21 cellular contexts compared by ENCODE assay signal in the genomic region with DNA sequence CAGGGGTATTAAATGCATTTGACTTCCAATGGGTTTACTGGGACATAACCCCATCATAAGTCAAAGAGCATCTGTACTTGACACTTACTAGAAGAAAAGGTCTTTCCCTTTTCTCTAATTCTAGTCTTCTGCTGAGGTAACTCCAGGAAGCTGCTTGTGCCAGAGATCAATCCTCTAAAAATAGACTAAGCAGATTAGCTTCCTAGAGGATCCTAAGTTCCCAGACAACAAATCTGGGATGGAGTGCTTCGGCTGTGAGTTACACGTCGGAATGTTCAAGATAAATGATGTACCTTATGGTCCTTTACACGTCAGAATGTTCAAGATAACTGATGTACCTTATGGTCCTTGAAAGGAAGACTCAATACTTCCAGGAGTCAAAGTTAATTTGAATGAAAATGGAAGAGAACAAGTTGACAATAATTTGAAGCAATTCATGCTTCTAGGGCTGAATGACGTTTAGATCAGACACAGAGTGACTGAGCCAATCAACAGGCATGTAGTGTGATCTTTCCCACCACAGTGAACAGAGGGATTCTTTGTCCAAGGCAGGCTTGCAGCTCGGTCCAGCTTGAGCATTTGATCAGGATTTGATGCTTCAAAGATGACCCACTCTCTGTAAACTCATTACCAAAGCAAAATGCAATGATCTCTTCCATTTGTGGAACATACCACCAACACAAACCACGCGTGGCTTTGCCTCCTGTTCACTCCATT.
DNase-seq lines count a peak whose midpoint lies in the region; ATAC-seq and TF ChIP-seq lines count a peak whose summit lies in the region.
"Had no signal": no experiment of that assay in that cellular context is flagged by ENCODE, and none has a peak within 500 bp of the region (broad histone marks: within the 10 kb centered on the region; RNA-seq: fewer than 3 reads in every experiment).

No MANE protein-coding gene starts in this region.

- H3K4me3 Mint-ChIP-seq in neural crest cell: no peak overlapping the region
- H3K4me3 Mint-ChIP-seq in T-helper 2 cell treated with Interferon-gamma antibody and Interleukin-4, amounts not matched to agents 5 μg/mL and 100 μg/mL, for 36 hours: no peak overlapping the region
- H3K4me3 Mint-ChIP-seq: activated T-cell treated with anti-CD3 and anti-CD28 coated beads, Interleukin-2, amount 50 U/mL, for 24 hours had no signal

- H3K4me3 ChIP-seq in cardiac muscle cell (no peak overlapping the region), osteoblast (ENCODE audit: insufficient read depth, low read length) (no peak overlapping the region)
- H3K4me3 ChIP-seq: MG63, right lobe of liver, stomach had no signal

- no peaks in the 10 kb centered on the region for H4K20me1 ChIP-seq in osteoblast (ENCODE audit: insufficient read depth, low read length)

- DNase-seq in D341Med (ENCODE audit: low spot score) (peak; percentile 45), cardiac muscle cell (ENCODE audit: low read depth in 1 of 2, low spot score in 1 of 2) (no peak), neural crest cell (ENCODE audit: low read depth, low spot score) (no peak), osteoblast (ENCODE audit: insufficient read length, low spot score, missing footprints) (no peak)
- DNase-seq in T-helper 2 cell treated with Interferon-gamma antibody and Interleukin-4, amounts not matched to agents 5 μg/mL and 100 μg/mL, for 36 hours (ENCODE audit: low spot score): no peak
- DNase-seq: ACHN; activated CD4-positive, alpha-beta T cell treated with anti-CD3 and anti-CD28 coated beads for 1 hour; activated CD8-positive, alpha-beta memory T cell treated with anti-CD3 and anti-CD28 coated beads for 24 hours; activated naive CD4-positive, alpha-beta T cell; activated T-cell treated with anti-CD3 and anti-CD28 coated beads, Interleukin-2, amount 50 U/mL, for 24 hours; central memory CD4-positive, alpha-beta T cell; erythroblast; foreskin fibroblast; MG63; NCI-H1436; NCI-H526; right lobe of liver; stomach had no signal

- H3K36me3 Mint-ChIP-seq in neural crest cell (ENCODE audit: low read depth): peaks cover 11% of the 10 kb centered on the region
- H3K36me3 Mint-ChIP-seq in T-helper 2 cell treated with Interferon-gamma antibody and Interleukin-4, amounts not matched to agents 5 μg/mL and 100 μg/mL, for 36 hours (ENCODE audit: low read depth): peaks cover 35% of the 10 kb centered on the region

- peak overlapping the region; percentile 46 for H3K27ac Mint-ChIP-seq in neural crest cell (ENCODE audit: unreplicated experiment)
- H3K27ac Mint-ChIP-seq in T-helper 2 cell treated with Interferon-gamma antibody and Interleukin-4, amounts not matched to agents 5 μg/mL and 100 μg/mL, for 36 hours: no peak overlapping the region
- H3K27ac Mint-ChIP-seq: activated T-cell treated with anti-CD3 and anti-CD28 coated beads, Interleukin-2, amount 50 U/mL, for 24 hours had no signal

- H3K4me1 ChIP-seq in cardiac muscle cell (ENCODE audit: low read depth) (peaks cover 31% of the 10 kb centered on the region), osteoblast (ENCODE audit: insufficient read depth, low read length) (no peaks in the 10 kb centered on the region)
- H3K4me1 ChIP-seq: stomach had no signal

- no peaks in the 10 kb centered on the region for H3K9me3 ChIP-seq in cardiac muscle cell (ENCODE audit: low read depth)
- no peaks in the 10 kb centered on the region for H3K9me3 ChIP-seq in osteoblast (ENCODE audit: low read depth, low read length)
- H3K9me3 ChIP-seq: MG63, right lobe of liver, stomach had no signal

- no peaks in the 10 kb centered on the region for H3K27me3 Mint-ChIP-seq in neural crest cell (ENCODE audit: low read depth)
- H3K27me3 Mint-ChIP-seq in T-helper 2 cell treated with Interferon-gamma antibody and Interleukin-4, amounts not matched to agents 5 μg/mL and 100 μg/mL, for 36 hours (ENCODE audit: low read depth): no peaks in the 10 kb centered on the region
- H3K27me3 Mint-ChIP-seq: activated T-cell treated with anti-CD3 and anti-CD28 coated beads, Interleukin-2, amount 50 U/mL, for 24 hours had no signal

- H3K9me3 Mint-ChIP-seq in neural crest cell: no peaks in the 10 kb centered on the region
- no peaks in the 10 kb centered on the region for H3K9me3 Mint-ChIP-seq in T-helper 2 cell treated with Interferon-gamma antibody and Interleukin-4, amounts not matched to agents 5 μg/mL and 100 μg/mL, for 36 hours
- H3K9me3 Mint-ChIP-seq: activated T-cell treated with anti-CD3 and anti-CD28 coated beads, Interleukin-2, amount 50 U/mL, for 24 hours had no signal

- no peak for ATAC-seq in HG03469 (IDR thresholded peaks at IDR 0.05; ENCODE audit: unreplicated experiment)
- ATAC-seq in HG03378 (IDR thresholded peaks at IDR 0.05; ENCODE audit: unreplicated experiment): no peak
- ATAC-seq: right lobe of liver had no signal

- H3K27ac ChIP-seq in angular gyrus (ENCODE audit: low read depth, low read length) (peak overlapping the region; percentile 0), cardiac muscle cell (peak overlapping the region; percentile 66), osteoblast (ENCODE audit: low read depth, low read length) (no peak overlapping the region)
- H3K27ac ChIP-seq: right lobe of liver, stomach had no signal

- H3K4me1 Mint-ChIP-seq in neural crest cell: peaks cover 18% of the 10 kb centered on the region
- no peaks in the 10 kb centered on the region for H3K4me1 Mint-ChIP-seq in T-helper 2 cell treated with Interferon-gamma antibody and Interleukin-4, amounts not matched to agents 5 μg/mL and 100 μg/mL, for 36 hours (ENCODE audit: low read depth)

- H3K4me2 ChIP-seq in osteoblast (ENCODE audit: insufficient read depth, low read length): no peak overlapping the region

- peaks cover 3% of the 10 kb centered on the region for H3K36me3 ChIP-seq in cardiac muscle cell
- peaks cover 19% of the 10 kb centered on the region for H3K36me3 ChIP-seq in osteoblast (ENCODE audit: insufficient read depth, low read length)
- H3K36me3 ChIP-seq: MG63 had no signal

- no peaks in the 10 kb centered on the region for H3K79me2 ChIP-seq in osteoblast (ENCODE audit: insufficient read depth, low read length)

- TF ChIP-seq CTCF in cardiac muscle cell (IDR thresholded peaks at IDR 0.05; ENCODE audit: low read depth, low read length) (no peak), neural crest cell (conservative IDR thresholded peaks at IDR 0.05) (no peak), osteoblast (IDR thresholded peaks at IDR 0.05; ENCODE audit: extremely low read depth, low read depth, low read length) (no peak)

- H3K27me3 ChIP-seq in cardiac muscle cell (no peaks in the 10 kb centered on the region), osteoblast (ENCODE audit: insufficient read depth, low read length) (no peaks in the 10 kb centered on the region)
- H3K27me3 ChIP-seq: MG63, right lobe of liver, stomach had no signal

- no peak overlapping the region for H2AFZ ChIP-seq in osteoblast (ENCODE audit: low read length)
